In the genomic region with DNA sequence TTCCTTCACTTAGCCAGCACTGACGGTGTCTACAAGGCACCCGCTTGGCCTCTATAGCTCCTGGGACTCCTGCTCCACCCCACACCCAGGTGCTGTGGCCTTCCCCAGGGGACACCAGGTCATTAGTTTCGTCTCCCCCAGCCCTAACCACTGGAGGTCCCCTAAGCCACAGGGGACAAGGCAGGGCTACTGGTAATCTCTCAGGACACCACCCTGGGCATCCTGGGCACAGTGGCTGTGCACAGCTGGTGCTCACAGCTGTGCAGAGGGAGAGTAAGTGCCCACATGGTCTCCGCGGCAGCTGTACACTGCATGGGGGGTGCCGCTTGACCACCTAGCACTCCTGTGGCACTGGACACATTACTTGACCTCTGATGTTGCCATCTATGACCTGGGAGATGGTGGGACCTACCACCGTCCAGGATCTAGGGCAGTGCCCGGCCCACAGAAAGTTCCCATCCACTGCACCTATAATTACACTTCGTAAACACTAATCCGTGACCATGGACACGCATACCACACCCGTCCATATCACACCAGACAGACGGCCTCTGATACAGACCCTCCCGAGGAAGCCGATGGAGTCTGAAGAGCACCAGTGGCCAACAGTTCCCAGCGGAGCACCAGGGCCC, we compare ENCODE assay signal across 8 cellular contexts.
DNase-seq lines count a peak whose midpoint lies in the region; ATAC-seq and TF ChIP-seq lines count a peak whose summit lies in the region.

No MANE protein-coding gene starts in this region.

- intact Hi-C loops in activated CD4-positive, alpha-beta T cell treated with anti-CD3 and anti-CD28 coated beads, Interleukin-2, amount 10 ng/mL, durations not matched to agents 24 days and 14 days (cut with micrococcal nuclease), result loop anchor here (1.0 to 5.0 kb wide), 6 partner anchors 8 to 134 kb away; partner anchors contain the start of gene HDAC4
- intact Hi-C loops in heart left ventricle (cut with DNase I), result no loop called here

- peak; percentile 23 to 63 (median 31) for ATAC-seq in heart left ventricle

- H3K27me3 ChIP-seq in heart left ventricle, result no peaks in the 10 kb centered on the region

- H3K27ac Mint-ChIP-seq in activated CD4-positive, alpha-beta T cell treated with anti-CD3 and anti-CD28 coated beads, Interleukin-2, amount 10 ng/mL, durations not matched to agents 24 days and 14 days, result peak overlapping the region; percentile 84

- H3K9me3 ChIP-seq in heart left ventricle, result no peaks in the 10 kb centered on the region

- no peaks in the 10 kb centered on the region for H3K36me3 ChIP-seq in heart left ventricle

- DNase-seq in activated CD4-positive, alpha-beta T cell treated with anti-CD3 and anti-CD28 coated beads, Interleukin-2, amount 10 ng/mL, durations not matched to agents 24 days and 14 days, result peak; percentile 76
- no peak for DNase-seq in activated CD4-positive, alpha-beta T cell treated with anti-CD3 and anti-CD28 coated beads, Interleukin-2, amount 50 U/mL, for 4 hours
- peak; percentile 70 for DNase-seq in RPMI8226
- peak in 3 of 5 donors; percentile 7 to 64 (median 38) for DNase-seq in heart left ventricle
- DNase-seq in substantia nigra (lab: John Stamatoyannopoulos, UW), result no peak
- DNase-seq in NCI-H1436 (lab: John Stamatoyannopoulos, UW), result no peak
- DNase-seq in cerebellar nuclear complex (lab: John Stamatoyannopoulos, UW), result no peak
- no peak for DNase-seq in HEK293T (ENCODE audit: extremely low spot score)

- no peak for TF ChIP-seq POLR2A in heart left ventricle (IDR thresholded peaks at IDR 0.05)

- peak overlapping the region in 5 of 12 donors; percentile 12 to 49 (median 22) for H3K4me3 ChIP-seq in heart left ventricle

- POLR2A ChIA-PET in HEK293T (lab: Yijun Ruan, JAX), result no interaction called here

- peaks cover 28 to 80% (median 60%) of the 10 kb centered on the region in 12 donors for H3K4me1 ChIP-seq in heart left ventricle

- no peak for TF ChIP-seq CTCF in heart left ventricle (IDR thresholded peaks at IDR 0.05)

- peaks cover 12% of the 10 kb centered on the region for H3K27me3 Mint-ChIP-seq in activated CD4-positive, alpha-beta T cell treated with anti-CD3 and anti-CD28 coated beads, Interleukin-2, amount 10 ng/mL, durations not matched to agents 24 days and 14 days

- WGBS in heart left ventricle, 4 donors, result 59 to 74% (median 72%) methylated on average over 13 to 16 of the region's 16 CpGs

- CTCF ChIA-PET in HEK293T (lab: Yijun Ruan, JAX), result no interaction called here

- peak overlapping the region; percentile 93 for H3K4me3 Mint-ChIP-seq in activated CD4-positive, alpha-beta T cell treated with anti-CD3 and anti-CD28 coated beads, Interleukin-2, amount 10 ng/mL, durations not matched to agents 24 days and 14 days

- peaks cover 22% of the 10 kb centered on the region for H3K36me3 Mint-ChIP-seq in activated CD4-positive, alpha-beta T cell treated with anti-CD3 and anti-CD28 coated beads, Interleukin-2, amount 10 ng/mL, durations not matched to agents 24 days and 14 days (ENCODE audit: low read depth)

- H3K4me1 Mint-ChIP-seq in activated CD4-positive, alpha-beta T cell treated with anti-CD3 and anti-CD28 coated beads, Interleukin-2, amount 10 ng/mL, durations not matched to agents 24 days and 14 days, result peaks cover 73% of the 10 kb centered on the region

- H3K27ac ChIP-seq in heart left ventricle, result peak overlapping the region; percentile 50 to 86 (median 76)
- peak overlapping the region; percentile 56 for H3K27ac ChIP-seq in substantia nigra (ENCODE audit: low read depth, low read length, poor library complexity, severe bottlenecking)

- H3K9me3 Mint-ChIP-seq in activated CD4-positive, alpha-beta T cell treated with anti-CD3 and anti-CD28 coated beads, Interleukin-2, amount 10 ng/mL, durations not matched to agents 24 days and 14 days, result no peaks in the 10 kb centered on the region

TF ChIP-seq in HEK293T, 16 proteins besides CTCF, POLR2A, EP300 and RAD21:
- TF ChIP-seq ARNT (IDR thresholded peaks at IDR 0.05) (no peak), CTBP1 (IDR thresholded peaks at IDR 0.05; ENCODE audit: borderline replicate concordance) (no peak), ELF4 (IDR thresholded peaks at IDR 0.05) (no peak)
TF ChIP-seq in HEK293T: peak in this region for 0.

Comparison
In these comparisons a context has a peak if more than half of its experiments do, and no peak if none do; other contexts are left out.
1. DNase-seq: peak in activated CD4-positive, alpha-beta T cell treated with anti-CD3 and anti-CD28 coated beads, Interleukin-2, amount 10 ng/mL, durations not matched to agents 24 days and 14 days (single experiment), RPMI8226 (single experiment) and heart left ventricle (3 of 5); none in activated CD4-positive, alpha-beta T cell treated with anti-CD3 and anti-CD28 coated beads, Interleukin-2, amount 50 U/mL, for 4 hours (0 of 2), substantia nigra (0 of 49), NCI-H1436 (single experiment), cerebellar nuclear complex (0 of 2) and HEK293T (single experiment).